Comparison of ENCODE assay signal across 11 cellular contexts in genomic region chr2:240247868-240248820, GRCh38.
A peak's percentile ranks its signal among the peaks of the same experiment; 100 is the strongest.
DNase-seq lines count a peak whose midpoint lies in the region; ATAC-seq, FAIRE-seq and TF ChIP-seq lines count a peak whose summit lies in the region.
"Had no signal": no experiment of that assay in that cellular context is flagged by ENCODE, and none has a peak within 500 bp of the region (broad histone marks: within the 10 kb centered on the region; RNA-seq: fewer than 3 reads in every experiment).

No MANE protein-coding gene starts in this region.

- no peak for TF ChIP-seq RAD21 in K562 (CRISPR knock-in tag; conservative IDR thresholded peaks at IDR 0.05 in 1 of 2, IDR thresholded peaks at IDR 0.05 in 1 of 2)

- peaks cover 64% of the 10 kb centered on the region for H3K4me1 Mint-ChIP-seq in nephron
- H3K4me1 Mint-ChIP-seq: naive thymus-derived CD8-positive, alpha-beta T cell had no signal

- no peak overlapping the region for H2AFZ ChIP-seq in K562 (ENCODE audit: low read depth, low read length)

- peaks cover 4% of the 10 kb centered on the region for H3K27me3 Mint-ChIP-seq in nephron (ENCODE audit: low read depth)

- CTCF ChIA-PET in K562 (lab: Yijun Ruan, JAX; ENCODE audit: low intra/inter-chr PET ratio), result no interaction called here

- H3K4me2 ChIP-seq in K562 (ENCODE audit: insufficient read depth, low read length), result no peak overlapping the region

- peaks cover 4% of the 10 kb centered on the region for H3K9me1 ChIP-seq in K562 (ENCODE audit: control insufficient read depth, insufficient read depth, low read length)

- BruUV-seq in K562 (replicated peaks; lab: Mats Ljungman, UMichigan), result no TSS peak

- peaks cover 25 to 60% of the 10 kb centered on the region in 2 experiments for H3K4me1 ChIP-seq in K562 (replicated peaks in 1 of 2; ENCODE audit: control insufficient read depth in 2 of 2, insufficient read depth in 2 of 2, low read length in 2 of 2)
- H3K4me1 ChIP-seq in tibial artery, result peaks cover 0 to 65% (median 47%) of the 10 kb centered on the region in 4 donors

- TF ChIP-seq CTCF in K562 (IDR thresholded peaks at IDR 0.05 in 2 of 3, conservative IDR thresholded peaks at IDR 0.05 in 1 of 3; ENCODE audit: insufficient read depth in 2 of 3, low read depth in 1 of 3, low read length in 3 of 3) (no peak), nephron (IDR thresholded peaks at IDR 0.05; ENCODE audit: unreplicated experiment in 3 of 3) (no peak), tibial artery (IDR thresholded peaks at IDR 0.05) (no peak)

- no peaks in the 10 kb centered on the region for H3K36me3 Mint-ChIP-seq in nephron (ENCODE audit: low read depth)
- H3K36me3 Mint-ChIP-seq: naive thymus-derived CD8-positive, alpha-beta T cell had no signal

- in situ Hi-C loops in K562 (cut with MboI), result no loop called here

- H3K4me3 ChIP-seq in K562, result no peak overlapping the region
- no peak overlapping the region for H3K4me3 ChIP-seq in tibial artery

- WGBS in K562 (ENCODE audit: insufficient coverage, low coverage, missing lambda C conversion rate), result 41% methylated on average over 9 of the region's 18 CpGs

- no peaks in the 10 kb centered on the region for H3K79me2 ChIP-seq in K562 (ENCODE audit: control insufficient read depth, insufficient read depth, low read length)

- no peak overlapping the region; a peak in 1 of 4 replicates for H3K9ac ChIP-seq in K562 (ENCODE audit: insufficient read depth in 1 of 2, low read depth in 2 of 2, low read length in 2 of 2)

- no peak for ATAC-seq in Right ventricle myocardium inferior
- no peak for ATAC-seq in Right ventricle myocardium superior (ENCODE audit: poor library complexity)
- ATAC-seq in K562, result no peak
- no peak for ATAC-seq in HG02798 (IDR thresholded peaks at IDR 0.05; ENCODE audit: poor library complexity, unreplicated experiment)
- ATAC-seq: naive thymus-derived CD8-positive, alpha-beta T cell; PC-3 had no signal

- peak overlapping the region; percentile 38 to 87 (median 76) for H3K27ac Mint-ChIP-seq in nephron
- H3K27ac Mint-ChIP-seq: naive thymus-derived CD8-positive, alpha-beta T cell had no signal

- no peak overlapping the region for H3K27ac ChIP-seq in K562 (ENCODE audit: extremely low read depth, low read depth, low read length)
- H3K27ac ChIP-seq in tibial artery, result peak overlapping the region; percentile 90 to 97

- intact Hi-C loops in Right ventricle myocardium inferior (cut with DNase I) (no loop called here), Right ventricle myocardium superior (cut with DNase I) (no loop called here), K562 (cut with micrococcal nuclease) (no loop called here), tibial artery (cut with DNase I; ENCODE audit: low total_unique reads) (loop anchor here (10.0 kb wide), 1 partner anchor 1963 kb away; the partner anchor contains the start of gene PER2)

- DNase-seq in Right ventricle myocardium inferior (ENCODE audit: missing footprints) (peak; percentile 48), Right ventricle myocardium superior (no peak), K562 (ENCODE audit: extremely low read depth in 1 of 4, low spot score in 3 of 4) (no peak), tibial artery (no peak), HuH-7.5 (ENCODE audit: low spot score) (no peak), islet precursor cell (no peak)
- DNase-seq: naive thymus-derived CD8-positive, alpha-beta T cell; PC-3 had no signal

- H3K36me3 ChIP-seq in K562 (ENCODE audit: control insufficient read depth, insufficient read depth, low read length), result no peaks in the 10 kb centered on the region
- H3K36me3 ChIP-seq in tibial artery, result no peaks in the 10 kb centered on the region

- H3K9me3 ChIP-seq in K562 (replicated peaks; ENCODE audit: control insufficient read depth, insufficient read depth, low read depth, low read length) (no peaks in the 10 kb centered on the region), tibial artery (no peaks in the 10 kb centered on the region)

- FAIRE-seq in K562 (lab: Jason Lieb, UNC), result no peak
- FAIRE-seq: TTC549 had no signal

- no peak for TF ChIP-seq POLR2A in K562 (conservative IDR thresholded peaks at IDR 0.05)

- H3K9me3 Mint-ChIP-seq in nephron, result peaks cover 3% of the 10 kb centered on the region

- no peaks in the 10 kb centered on the region for H4K20me1 ChIP-seq in K562 (replicated peaks; ENCODE audit: control insufficient read depth, insufficient read depth, low read length)

- H3K27me3 ChIP-seq in K562 (ENCODE audit: control insufficient read depth in 2 of 2, insufficient read depth in 2 of 2, low read length in 2 of 2) (no peaks in the 10 kb centered on the region; a peak in 1 of 5 replicates), tibial artery (no peaks in the 10 kb centered on the region)

- POLR2A ChIA-PET in K562 (lab: Yijun Ruan, JAX), result interaction anchor here (1.1 kb wide), 1 partner anchor 14 kb away, joined by 3 read pairs; no protein-coding TSS in a partner anchor

- no peak overlapping the region for H3K4me3 Mint-ChIP-seq in nephron
- H3K4me3 Mint-ChIP-seq: naive thymus-derived CD8-positive, alpha-beta T cell had no signal

- no peak for TF ChIP-seq EP300 in K562 (IDR thresholded peaks at IDR 0.05; ENCODE audit: low read length)

TF ChIP-seq in K562, 482 proteins besides CTCF, POLR2A, EP300 and RAD21:
- TF ChIP-seq NFIC (IDR thresholded peaks at IDR 0.05) (peak; percentile 22; the same call in 1 of the 2 replicates), SMARCA4 (IDR thresholded peaks at IDR 0.05) (no peak), FOSL1 (tag; conservative IDR thresholded peaks at IDR 0.05) (no peak)
